ENCODE assay signal across 18 cellular contexts in the genomic region with DNA sequence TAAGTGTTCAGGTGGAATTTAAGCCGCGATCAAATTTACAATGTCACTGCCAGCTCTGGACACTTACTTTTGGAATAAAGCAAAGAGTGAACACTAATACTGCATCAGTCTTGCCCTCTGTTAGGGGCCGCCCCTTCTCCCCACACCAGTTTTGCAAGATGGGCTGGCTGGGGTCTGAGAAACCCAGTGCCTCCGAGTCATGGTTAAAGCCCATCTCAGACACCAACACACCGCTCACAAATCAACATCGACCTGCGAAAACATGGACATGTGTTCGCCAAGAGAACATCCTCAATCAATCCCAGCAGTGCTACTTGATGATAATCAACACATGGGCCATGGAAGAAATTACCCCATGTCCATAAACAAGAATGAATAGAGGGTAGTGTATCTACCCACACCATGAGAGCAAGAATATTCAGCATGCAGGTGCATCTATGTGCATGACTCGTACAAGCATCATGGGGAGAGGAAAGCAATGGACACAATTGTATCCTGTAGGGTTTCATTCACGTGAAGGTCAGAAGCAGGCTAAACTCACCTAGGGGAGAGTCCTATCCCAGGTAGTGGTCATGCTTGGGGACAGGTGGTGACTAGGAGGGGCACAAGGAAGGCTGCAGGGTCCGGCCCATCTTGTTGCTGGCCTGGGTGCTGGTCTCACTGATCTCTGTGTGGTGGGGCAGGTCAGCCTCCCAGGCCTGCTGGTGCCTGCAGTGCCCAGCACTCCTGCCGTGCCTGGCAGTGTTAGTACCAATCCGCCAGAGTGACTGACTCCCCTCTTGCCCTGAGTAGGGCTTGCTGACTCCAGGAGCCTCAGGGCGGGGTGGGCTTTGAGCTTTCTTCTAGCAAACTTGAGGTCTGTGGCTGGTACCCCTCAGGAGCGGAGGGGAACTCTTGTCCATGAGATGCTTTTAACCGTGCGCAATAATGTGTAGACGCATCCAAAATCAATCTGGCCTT. TPM values are rescaled to one million over a fixed set of nuclear protein-coding genes. Genes with fewer than 3 reads are reported as not detected.
DNase-seq lines count a peak whose midpoint lies in the region; ATAC-seq, FAIRE-seq and TF ChIP-seq lines count a peak whose summit lies in the region.
"Had no signal": no experiment of that assay in that cellular context is flagged by ENCODE, and none has a peak within 500 bp of the region (broad histone marks: within the 10 kb centered on the region; RNA-seq: fewer than 3 reads in every experiment).

No MANE protein-coding gene starts in this region.

- H3K9ac ChIP-seq in smooth muscle cell (ENCODE audit: low read depth): no peak overlapping the region
- H3K9ac ChIP-seq: BLaER1 had no signal

- H3K36me3 ChIP-seq in bronchial epithelial cell (ENCODE audit: control insufficient read depth, insufficient read depth, low read length): no peaks in the 10 kb centered on the region
- H3K36me3 ChIP-seq in smooth muscle cell (ENCODE audit: low read depth): no peaks in the 10 kb centered on the region
- H3K36me3 ChIP-seq: BLaER1 had no signal

- H3K27ac ChIP-seq in foreskin keratinocyte: no peak overlapping the region
- peak overlapping the region; percentile 59 for H3K27ac ChIP-seq in smooth muscle cell (ENCODE audit: low read depth)
- H3K27ac ChIP-seq: A549, BLaER1 had no signal

- H3K4me2 ChIP-seq in smooth muscle cell: peak overlapping the region; percentile 91
- H3K4me2 ChIP-seq: A549, BLaER1 had no signal

- peak; percentile 33 for DNase-seq in activated CD8-positive, alpha-beta memory T cell treated with anti-CD3 and anti-CD28 coated beads, Interleukin-2, amount 50 U/mL, for 48 hours
- DNase-seq in activated CD8-positive, alpha-beta memory T cell treated with anti-CD3 and anti-CD28 coated beads, Interleukin-2, amount 50 U/mL, for 4 hours: no peak
- DNase-seq in bronchial epithelial cell (ENCODE audit: low read depth) (peak; percentile 12), foreskin keratinocyte (no peak), smooth muscle cell (lab: John Stamatoyannopoulos, UW; ENCODE audit: unreplicated experiment) (no peak), hypothalamus (lab: John Stamatoyannopoulos, UW) (no peak), A172 (ENCODE audit: low spot score) (no peak)
- DNase-seq: CD8-positive, alpha-beta memory T cell; DMS79; NCI-H1105; NCI-H2081 treated with DMSO at 0.1 percent for 48 hours; OCI-M1; SHP77 had no signal

- H3K9me3 ChIP-seq in smooth muscle cell (replicated peaks; ENCODE audit: low read depth): no peaks in the 10 kb centered on the region
- H3K9me3 ChIP-seq: A549, BLaER1 had no signal

- no peak overlapping the region for H3K4me3 ChIP-seq in bronchial epithelial cell (ENCODE audit: low read depth, low read length)
- H3K4me3 ChIP-seq in smooth muscle cell: no peak overlapping the region
- H3K4me3 ChIP-seq: A549, BLaER1, K562 had no signal

- H3K27me3 ChIP-seq in bronchial epithelial cell (ENCODE audit: control insufficient read depth, insufficient read depth, low read length) (no peaks in the 10 kb centered on the region), foreskin keratinocyte (no peaks in the 10 kb centered on the region), smooth muscle cell (ENCODE audit: low read depth) (no peaks in the 10 kb centered on the region)

- H4K20me1 ChIP-seq in smooth muscle cell (ENCODE audit: low read depth): peaks cover 95% of the 10 kb centered on the region
- H4K20me1 ChIP-seq: BLaER1 had no signal

- H2AFZ ChIP-seq in smooth muscle cell (ENCODE audit: low read depth): no peak overlapping the region

- WGBS in smooth muscle cell (ENCODE audit: low lambda C conversion rate): 88% methylated on average over 18 of the region's 18 CpGs

- TF ChIP-seq CTCF in bronchial epithelial cell (IDR thresholded peaks at IDR 0.05; ENCODE audit: insufficient read depth, low read length, severe bottlenecking): no peak
- TF ChIP-seq CTCF in foreskin keratinocyte (conservative IDR thresholded peaks at IDR 0.05): no peak
- no peak for TF ChIP-seq CTCF in smooth muscle cell (IDR thresholded peaks at IDR 0.05; ENCODE audit: borderline replicate concordance, insufficient read depth, poor library complexity, severe bottlenecking)

- ATAC-seq in foreskin keratinocyte (peak; percentile 24), GM18907 (IDR thresholded peaks at IDR 0.05; ENCODE audit: unreplicated experiment) (no peak)
- ATAC-seq: A549, K562 had no signal

- no peak for FAIRE-seq in bronchial epithelial cell (lab: Jason Lieb, UNC)
- FAIRE-seq: A549, H54, K562 had no signal

- peaks cover 39% of the 10 kb centered on the region for H3F3A ChIP-seq in smooth muscle cell (ENCODE audit: low read depth)

- H3K4me1 ChIP-seq in foreskin keratinocyte (no peaks in the 10 kb centered on the region), smooth muscle cell (ENCODE audit: low read depth) (peaks cover 39% of the 10 kb centered on the region)

- peaks cover 74% of the 10 kb centered on the region for H3K79me2 ChIP-seq in smooth muscle cell (ENCODE audit: low read depth)

RNA-seq across cellular contexts. Expression of a gene that starts 5.1 kb away (rescaled TPM):
- 0.26 and 0.79 TPM in 2 replicates for total RNA-seq in bronchial epithelial cell
- total RNA-seq in foreskin keratinocyte: 6.5 and 7.1 TPM in 2 replicates
- 2.5 and 3.1 TPM in 2 replicates for polyA plus RNA-seq in foreskin keratinocyte
- total RNA-seq in smooth muscle cell: 245 and 246 TPM in 2 replicates
- 123 and 184 TPM in 2 replicates for polyA plus RNA-seq in smooth muscle cell
- 3.5 and 6.3 TPM in 2 replicates for total RNA-seq in A172 (2014; rRNA removed; shearing (Covaris generic))
- polyA plus RNA-seq: CD8-positive, alpha-beta memory T cell had no signal

Comparison
In these comparisons a context has a peak if more than half of its experiments do, and no peak if none do; other contexts are left out.
1. DNase-seq: peak in activated CD8-positive, alpha-beta memory T cell treated with anti-CD3 and anti-CD28 coated beads, Interleukin-2, amount 50 U/mL, for 48 hours (single experiment) and bronchial epithelial cell (single experiment); none in activated CD8-positive, alpha-beta memory T cell treated with anti-CD3 and anti-CD28 coated beads, Interleukin-2, amount 50 U/mL, for 4 hours (single experiment), foreskin keratinocyte (0 of 2), smooth muscle cell (single experiment), hypothalamus (0 of 51) and A172 (single experiment).
2. RNA of a gene that starts 5.1 kb away (total RNA-seq): 245 to 246 TPM in smooth muscle cell; 6.5 to 7.1 TPM in foreskin keratinocyte, 3.5 to 6.3 TPM in A172 and 0.26 to 0.79 TPM in bronchial epithelial cell; every median in the first group is over 10 times any median in the second.